Comparison of ENCODE assay signal across 8 cellular contexts in genomic region chr2:234953116-234954031, GRCh38. TPM values are rescaled to one million over a fixed set of nuclear protein-coding genes. Genes with fewer than 3 reads are reported as not detected.
DNase-seq lines count a peak whose midpoint lies in the region; ATAC-seq and TF ChIP-seq lines count a peak whose summit lies in the region.

No MANE protein-coding gene starts in this region.

- ATAC-seq in foreskin keratinocyte = no peak
- ATAC-seq in HG03469 (IDR thresholded peaks at IDR 0.05; ENCODE audit: unreplicated experiment) = no peak
- no peak for ATAC-seq in HG03025 (IDR thresholded peaks at IDR 0.05; ENCODE audit: low FRiP score, unreplicated experiment)

- no peaks in the 10 kb centered on the region for H3K27me3 ChIP-seq in foreskin keratinocyte

- DNase-seq in Daoy (ENCODE audit: low read depth) (peak; percentile 19), RKO (ENCODE audit: low spot score) (peak; percentile 10), foreskin keratinocyte (no peak), progenitor cell of endocrine pancreas (ENCODE audit: low spot score, unreplicated experiment) (no peak), COR-L47 (lab: John Stamatoyannopoulos, UW) (no peak)
- DNase-seq in activated CD8-positive, alpha-beta memory T cell treated with anti-CD3 and anti-CD28 coated beads, Interleukin-2, amount 50 U/mL, for 48 hours = no peak

- no peak for TF ChIP-seq CTCF in foreskin keratinocyte (conservative IDR thresholded peaks at IDR 0.05)
- TF ChIP-seq CTCF in progenitor cell of endocrine pancreas (IDR thresholded peaks at IDR 0.05; ENCODE audit: unreplicated experiment) = no peak

- peaks cover 15% of the 10 kb centered on the region for H3K27me3 Mint-ChIP-seq in progenitor cell of endocrine pancreas

- peaks cover 52% of the 10 kb centered on the region for H3K4me1 Mint-ChIP-seq in progenitor cell of endocrine pancreas (ENCODE audit: low read depth)

- peaks cover 4% of the 10 kb centered on the region for H3K36me3 Mint-ChIP-seq in progenitor cell of endocrine pancreas (ENCODE audit: insufficient read depth)

- H3K4me3 Mint-ChIP-seq in progenitor cell of endocrine pancreas (ENCODE audit: low read depth) = peak overlapping the region; percentile 86

- H3K4me1 ChIP-seq in foreskin keratinocyte = peaks cover 44% of the 10 kb centered on the region

- H3K27ac ChIP-seq in foreskin keratinocyte = peak overlapping the region; percentile 80

- H3K27ac Mint-ChIP-seq in progenitor cell of endocrine pancreas = peak overlapping the region; percentile 85

- no peaks in the 10 kb centered on the region for H3K9me3 Mint-ChIP-seq in progenitor cell of endocrine pancreas (ENCODE audit: low read depth)

RNA-seq across cellular contexts. Expression of gene SH3BP4, which starts 1.6 kb away (rescaled TPM):
- 72.1 and 98.8 TPM in 2 replicates for total RNA-seq in Daoy (2014; rRNA removed; shearing (Covaris generic))
- total RNA-seq in foreskin keratinocyte = 45.9 and 46.1 TPM in 2 replicates
- 16.4 and 19.4 TPM in 2 replicates for polyA plus RNA-seq in foreskin keratinocyte
- 45.7 and 49.0 TPM in 2 replicates for total RNA-seq in progenitor cell of endocrine pancreas

Comparison
In these comparisons a context has a peak if more than half of its experiments do, and no peak if none do; other contexts are left out.
1. DNase-seq: peak in Daoy (single experiment) and RKO (single experiment); none in foreskin keratinocyte (0 of 2), progenitor cell of endocrine pancreas (single experiment), activated CD8-positive, alpha-beta memory T cell treated with anti-CD3 and anti-CD28 coated beads, Interleukin-2, amount 50 U/mL, for 48 hours (single experiment) and COR-L47 (single experiment).